In genomic region chr4:1544861-1545275, GRCh38 we compare ENCODE assay signal across 11 cellular contexts.
DNase-seq lines count a peak whose midpoint lies in the region; ATAC-seq and TF ChIP-seq lines count a peak whose summit lies in the region.
"Had no signal": no experiment of that assay in that cellular context is flagged by ENCODE, and none has a peak within 500 bp of the region (broad histone marks: within the 10 kb centered on the region; RNA-seq: fewer than 3 reads in every experiment).

No MANE protein-coding gene starts in this region.

- no peak overlapping the region for H3K18ac ChIP-seq in mesendoderm (ENCODE audit: low read length)

- no peak overlapping the region for H2BK15ac ChIP-seq in mesendoderm (replicated peaks; ENCODE audit: low read depth)

- H3K9me3 Mint-ChIP-seq in glutamatergic neuron (ENCODE audit: unreplicated experiment), result peaks cover 8% of the 10 kb centered on the region

- no peak overlapping the region for H2AK5ac ChIP-seq in mesendoderm (ENCODE audit: low read length)

- H2BK5ac ChIP-seq in mesendoderm (ENCODE audit: low read length), result no peak overlapping the region

- no peaks in the 10 kb centered on the region for H3K36me3 Mint-ChIP-seq in glutamatergic neuron (ENCODE audit: unreplicated experiment)

- intact Hi-C loops in Right ventricle myocardium superior (cut with DNase I) (no loop called here), Right ventricle myocardium inferior (cut with DNase I) (no loop called here), upper lobe of right lung (cut with DNase I) (no loop called here)

- H3K36me3 ChIP-seq in upper lobe of right lung, result no peaks in the 10 kb centered on the region
- H3K36me3 ChIP-seq in mesendoderm (ENCODE audit: control insufficient read depth, insufficient read depth, low read length), result no peaks in the 10 kb centered on the region

- H3K23ac ChIP-seq in mesendoderm (ENCODE audit: low read length), result no peak overlapping the region

- H3K4me1 Mint-ChIP-seq in glutamatergic neuron (ENCODE audit: low read depth, unreplicated experiment), result peaks cover 16% of the 10 kb centered on the region

- no peaks in the 10 kb centered on the region for H3K79me2 ChIP-seq in mesendoderm (ENCODE audit: control insufficient read depth, insufficient read depth, low read length)

- H3K9me3 ChIP-seq in upper lobe of right lung, result no peaks in the 10 kb centered on the region
- H3K9me3 ChIP-seq: testis had no signal

- no peak overlapping the region for H3K4ac ChIP-seq in mesendoderm (ENCODE audit: low read depth, low read length)

- no peak overlapping the region for H3K56ac ChIP-seq in mesendoderm (ENCODE audit: low read length)

- H3K4me3 Mint-ChIP-seq in glutamatergic neuron (ENCODE audit: unreplicated experiment), result no peak overlapping the region

- DNase-seq in Right ventricle myocardium superior, result peak; percentile 36
- no peak for DNase-seq in Right ventricle myocardium inferior (ENCODE audit: missing footprints)
- DNase-seq in NCI-H526 treated with DMSO at 0.1 percent for 48 hours (lab: John Stamatoyannopoulos, UW), result peak; percentile 58
- DNase-seq in glutamatergic neuron, result peak; percentile 17
- DNase-seq in upper lobe of right lung, result no peak
- no peak for DNase-seq in mesendoderm
- no peak for DNase-seq in NCI-H510A (lab: John Stamatoyannopoulos, UW)
- DNase-seq: activated gamma-delta T cell, NCI-H1105 treated with DMSO at 0.1 percent for 48 hours, testis had no signal

- TF ChIP-seq CTCF in glutamatergic neuron (IDR thresholded peaks at IDR 0.05; ENCODE audit: partially characterized antibody, unreplicated experiment), result no peak
- TF ChIP-seq CTCF in upper lobe of right lung (IDR thresholded peaks at IDR 0.05), result no peak

- H3K4me1 ChIP-seq in upper lobe of right lung, result peaks cover 10% of the 10 kb centered on the region
- no peaks in the 10 kb centered on the region for H3K4me1 ChIP-seq in mesendoderm (ENCODE audit: control insufficient read depth, low read depth, low read length)

- no peaks in the 10 kb centered on the region for H3K27me3 ChIP-seq in upper lobe of right lung
- H3K27me3 ChIP-seq in mesendoderm (ENCODE audit: insufficient read depth, low read length, poor library complexity), result no peaks in the 10 kb centered on the region
- H3K27me3 ChIP-seq: testis had no signal

- H2BK120ac ChIP-seq in mesendoderm (ENCODE audit: low read depth, low read length), result no peak overlapping the region

- H3K4me2 ChIP-seq in mesendoderm (ENCODE audit: low read length), result no peak overlapping the region

- no peak overlapping the region for H3K9ac ChIP-seq in mesendoderm (ENCODE audit: low read length)

- no peaks in the 10 kb centered on the region for H3K79me1 ChIP-seq in mesendoderm (ENCODE audit: low read length)

- no peak overlapping the region for H4K8ac ChIP-seq in mesendoderm (ENCODE audit: low read depth, low read length)

- no CpG with 5 or more reads among the region's 18 CpGs for WGBS in mesendoderm (ENCODE audit: extremely low coverage, insufficient coverage, low lambda C conversion rate)

- H3K27ac ChIP-seq in upper lobe of right lung (peak overlapping the region; percentile 51), mesendoderm (ENCODE audit: low read depth, low read length) (no peak overlapping the region)
- H3K27ac ChIP-seq: testis had no signal

- ATAC-seq in Right ventricle myocardium superior (ENCODE audit: poor library complexity), result no peak
- no peak for ATAC-seq in Right ventricle myocardium inferior
- no peak for ATAC-seq in upper lobe of right lung
- ATAC-seq in HG03175 (IDR thresholded peaks at IDR 0.05; ENCODE audit: unreplicated experiment), result no peak

- no peak overlapping the region for H3K27ac Mint-ChIP-seq in glutamatergic neuron (ENCODE audit: unreplicated experiment)

- H4K5ac ChIP-seq in mesendoderm (ENCODE audit: low read length), result no peak overlapping the region

- peak overlapping the region; percentile 19 for H3K4me3 ChIP-seq in upper lobe of right lung
- no peak overlapping the region for H3K4me3 ChIP-seq in mesendoderm (ENCODE audit: low read length)
- H3K4me3 ChIP-seq: testis had no signal

- H3K27me3 Mint-ChIP-seq in glutamatergic neuron (ENCODE audit: unreplicated experiment), result peaks cover 2% of the 10 kb centered on the region

Comparison
In these comparisons a context has a peak if more than half of its experiments do, and no peak if none do; other contexts are left out.
1. DNase-seq: peak in Right ventricle myocardium superior (single experiment), NCI-H526 treated with DMSO at 0.1 percent for 48 hours (single experiment) and glutamatergic neuron (single experiment); none in Right ventricle myocardium inferior (single experiment), upper lobe of right lung (single experiment), mesendoderm (single experiment) and NCI-H510A (single experiment).